In genomic region chr10:73998623-73999622, GRCh38 we compare ENCODE assay signal across 8 cellular contexts. TPM values are rescaled to one million over a fixed set of nuclear protein-coding genes. Genes with fewer than 3 reads are reported as not detected.
DNase-seq lines count a peak whose midpoint lies in the region; ATAC-seq, FAIRE-seq and TF ChIP-seq lines count a peak whose summit lies in the region.

No MANE protein-coding gene starts in this region.

- TF ChIP-seq RAD21 in GM12878 (IDR thresholded peaks at IDR 0.05; ENCODE audit: insufficient read depth, low read depth, low read length) = no peak

- BruUV-seq in GM12878 (replicated peaks; lab: Mats Ljungman, UMichigan) = no TSS peak

- peak; percentile 67 for DNase-seq in AG08395 (ENCODE audit: low spot score)
- DNase-seq in GM19239 (ENCODE audit: insufficient read length, low spot score) = no peak
- peak; percentile 92 for DNase-seq in RCC 7860 (ENCODE audit: low spot score)
- DNase-seq in GM12878 (ENCODE audit: low read depth, low spot score) = no peak
- DNase-seq in iPS DF 19.7 (ENCODE audit: low read depth, low spot score) = peak; percentile 33
- DNase-seq in globus pallidus (ENCODE audit: low spot score) = no peak

- TF ChIP-seq EP300 in GM12878 (IDR thresholded peaks at IDR 0.05; ENCODE audit: borderline replicate concordance in 1 of 2, control insufficient read depth in 1 of 2, low read depth in 2 of 2, low read length in 2 of 2) = no peak

- SMC1A ChIA-PET in GM12878 (lab: Charles Lee; ENCODE audit: uncharacterized antibody, unreplicated experiment) = interaction anchor here (0.7 to 5.2 kb wide), 14 partner anchors 14 to 105 kb away, joined by 3 to 22 read pairs (median 4); no protein-coding TSS in a partner anchor

- intact Hi-C loops in GM12878 (cut with micrococcal nuclease; ENCODE audit: unreplicated experiment) = loop anchor here (5.0 kb wide), 1 partner anchor 42 kb away; no protein-coding TSS in a partner anchor

- no peak for TF ChIP-seq POLR2A in GM12878 (IDR thresholded peaks at IDR 0.05; ENCODE audit: low read depth, low read length)

- TF ChIP-seq CTCF in GM12878 (IDR thresholded peaks at IDR 0.05 in 2 of 3, conservative IDR thresholded peaks at IDR 0.05 in 1 of 3; ENCODE audit: control insufficient read depth in 2 of 3, extremely low read depth in 1 of 3, insufficient read depth in 1 of 3, low read depth in 3 of 3, low read length in 3 of 3) = no peak

- H2AFZ ChIP-seq in GM12878 (ENCODE audit: control insufficient read depth, low read depth, low read length) = peak overlapping the region; percentile 98

- H3K27ac ChIP-seq in GM12878 (ENCODE audit: control insufficient read depth, insufficient read depth) = peak overlapping the region; percentile 67
- H3K27ac ChIP-seq in rectal smooth muscle tissue (ENCODE audit: low read depth, low read length) = peak overlapping the region; percentile 99

- H3K9ac ChIP-seq in GM12878 (ENCODE audit: control insufficient read depth, insufficient read depth, low read length) (peak overlapping the region; percentile 58), rectal smooth muscle tissue (ENCODE audit: low read length) (peak overlapping the region; percentile 96)

- in situ Hi-C loops in GM12878 (cut with MboI) = no loop called here

- no peaks in the 10 kb centered on the region for H4K20me1 ChIP-seq in GM12878 (ENCODE audit: control insufficient read depth, insufficient read depth)

- H3K27me3 ChIP-seq in GM12878 (replicated peaks in 1 of 2; ENCODE audit: control insufficient read depth in 2 of 2, insufficient read depth in 2 of 2, low read length in 1 of 2) (no peaks in the 10 kb centered on the region), rectal smooth muscle tissue (ENCODE audit: control insufficient read depth, insufficient read depth, low read length) (no peaks in the 10 kb centered on the region)

- RAD21 ChIA-PET in GM12878 (lab: Charles Lee; ENCODE audit: unreplicated experiment) = interaction anchor here (0.6 to 1.6 kb wide), 8 partner anchors 10 to 1117 kb away, joined by 3 to 7 read pairs (median 3); no protein-coding TSS in a partner anchor

- H3K4me2 ChIP-seq in GM12878 (ENCODE audit: control insufficient read depth, insufficient read depth) = peak overlapping the region; percentile 85

- H3K79me2 ChIP-seq in GM12878 (ENCODE audit: control insufficient read depth, insufficient read depth, low read length) = peaks cover 6% of the 10 kb centered on the region

- peak overlapping the region; percentile 86 for H3K4me3 ChIP-seq in GM12878
- H3K4me3 ChIP-seq in rectal smooth muscle tissue (ENCODE audit: low read length) = peak overlapping the region; percentile 100

- H3K4me1 ChIP-seq in GM12878 (ENCODE audit: control insufficient read depth, insufficient read depth, low read length) (peaks cover 9% of the 10 kb centered on the region), rectal smooth muscle tissue (ENCODE audit: control insufficient read depth, insufficient read depth, low read length) (peaks cover 13% of the 10 kb centered on the region)

- no peaks in the 10 kb centered on the region for H3K9me3 ChIP-seq in GM12878 (replicated peaks; ENCODE audit: control insufficient read depth, insufficient read depth, low read length)

- WGBS in GM12878 (ENCODE audit: insufficient coverage, insufficient replicate concordance, low lambda C conversion rate, missing lambda C conversion rate) = 20% methylated on average over 32 of the region's 36 CpGs

- peak; percentile 4 for ATAC-seq in GM12878
- no peak for ATAC-seq in HG03469 (IDR thresholded peaks at IDR 0.05; ENCODE audit: unreplicated experiment)

- CTCF ChIA-PET in GM12878 (lab: Yijun Ruan, JAX) = interaction anchor here (0.6 to 3.5 kb wide), 9 partner anchors 24 to 81 kb away, joined by 3 to 13 read pairs (median 3); no protein-coding TSS in a partner anchor

- FAIRE-seq in GM19239 (lab: Jason Lieb, UNC) (peak; percentile 21), RCC 7860 (lab: Jason Lieb, UNC) (peak; percentile 84), GM12878 (lab: Jason Lieb, UNC) (peak; percentile 18)

- no peaks in the 10 kb centered on the region for H3K36me3 ChIP-seq in GM12878 (ENCODE audit: control insufficient read depth in 2 of 2, insufficient read depth in 2 of 2, low read length in 1 of 2)
- H3K36me3 ChIP-seq in rectal smooth muscle tissue (ENCODE audit: control insufficient read depth, insufficient read depth, low read length) = no peaks in the 10 kb centered on the region

- POLR2A ChIA-PET in GM12878 (lab: Charles Lee) = interaction anchor here (1.1 to 1.5 kb wide), 3 partner anchors 9 to 504 kb away, joined by 3 to 5 read pairs (median 3); no protein-coding TSS in a partner anchor

TF ChIP-seq in GM12878, 131 proteins besides CTCF, POLR2A, EP300 and RAD21:
- peak; percentile 77 for TF ChIP-seq EED (IDR thresholded peaks at IDR 0.05; ENCODE audit: low read depth)
- no peak for TF ChIP-seq E2F4 (IDR thresholded peaks at IDR 0.05; ENCODE audit: low read depth, low read length)
- TF ChIP-seq RELB (IDR thresholded peaks at IDR 0.05; ENCODE audit: low read depth) = 0 out of 2 replicates have a peak, but pooled peaks have one; percentile 43
- 0 out of 2 replicates have a peak, but pooled peaks have one; percentile 1 for TF ChIP-seq ZNF217 (IDR thresholded peaks at IDR 0.05)
- TF ChIP-seq YBX1 (IDR thresholded peaks at IDR 0.05) = no peak
- TF ChIP-seq DPF2 (IDR thresholded peaks at IDR 0.05) = no peak
- TF ChIP-seq CHD4 (IDR thresholded peaks at IDR 0.05) = no peak
- TF ChIP-seq NBN (IDR thresholded peaks at IDR 0.05) = 0 out of 2 replicates have a peak, but pooled peaks have one; percentile 29
- TF ChIP-seq RUNX3 (IDR thresholded peaks at IDR 0.05; ENCODE audit: low read length) = peak; percentile 55
- no peak for TF ChIP-seq SP1 (IDR thresholded peaks at IDR 0.05; ENCODE audit: low read depth, low read length)
- peak; percentile 71 for TF ChIP-seq IKZF1 (conservative IDR thresholded peaks at IDR 0.05)
- 0 out of 2 replicates have a peak, but pooled peaks have one; percentile 34 for TF ChIP-seq PAX5 (IDR thresholded peaks at IDR 0.05; ENCODE audit: borderline replicate concordance, low read depth, low read length)
- TF ChIP-seq TAF1 (IDR thresholded peaks at IDR 0.05; ENCODE audit: borderline replicate concordance, low read depth, low read length) = peak; percentile 85; the same call in 1 of the 2 replicates
- peak in 1 of 2 experiments; percentile 71; a peak in 1 of 3 replicates for TF ChIP-seq EGR1 (IDR thresholded peaks at IDR 0.05; ENCODE audit: borderline replicate concordance in 1 of 2, low read depth in 2 of 2, low read length in 2 of 2)
- TF ChIP-seq HDGF (IDR thresholded peaks at IDR 0.05) = 0 out of 2 replicates have a peak, but pooled peaks have one; percentile 32
- TF ChIP-seq MAX (IDR thresholded peaks at IDR 0.05; ENCODE audit: low read depth, low read length) = no peak
- peak; percentile 58 to 60; a peak in 3 of 4 replicates for TF ChIP-seq IKZF2 (IDR thresholded peaks at IDR 0.05)
- TF ChIP-seq RELA (IDR thresholded peaks at IDR 0.05; ENCODE audit: borderline replicate concordance, partially characterized antibody) = no peak
- TF ChIP-seq NFXL1 (IDR thresholded peaks at IDR 0.05; ENCODE audit: borderline replicate concordance) = no peak
TF ChIP-seq in GM12878: peak in this region for 11.

RNA-seq across cellular contexts. Expression of gene VCL, which starts 1.0 kb away (rescaled TPM):
- 9.7 and 9.8 TPM in 2 replicates for total RNA-seq in GM12878 (2013; cell fraction: nucleolus; rRNA removed)
- 22.5 and 23.6 TPM in 2 replicates for total RNA-seq in GM12878 (2014; rRNA removed)
- total RNA-seq in GM12878 (2014; rRNA removed; fragmentation: Illumina TruSeq; extraction: Trizol) = 22.8 and 24.4 TPM in 2 replicates
- total RNA-seq in GM12878 (2021) = 49.3 and 54.6 TPM in 2 replicates
- 5.7 TPM for polyA plus RNA-seq in GM12878 (2011; ENCODE audit: low read depth)
- 10.7 and 13.8 TPM in 2 replicates for polyA plus RNA-seq in GM12878 (2011; rRNA removed)
- 9.2 and 9.9 TPM in 2 replicates for polyA plus RNA-seq in GM12878 (2011; cell fraction: cytosol; rRNA removed)
- polyA plus RNA-seq in GM12878 (2011; cell fraction: nucleus; rRNA removed) = 21.7 and 22.7 TPM in 2 replicates
- 6.3 and 7.6 TPM in 2 replicates for polyA plus RNA-seq in GM12878 (2012)
- 28.8 and 29.0 TPM in 2 replicates for polyA plus RNA-seq in GM12878 (2014; fragmentation: Illumina TruSeq; extraction: Trizol)
- polyA plus RNA-seq in GM12878 (2014; fragmentation: Nextera tagmentation; extraction: Ambion mirVana) = 1 to 10 TPM; 6.7 to 9.2 TPM
- 24.3 and 25.1 TPM in 2 replicates for polyA plus RNA-seq in GM12878 (2014; rRNA removed)
- polyA plus RNA-seq in GM12878 (2016; fragmentation: Nextera tagmentation; extraction: Ambion mirVana) = 10 to 100 TPM; 38.4 to 39.0 TPM
- 12.9 and 16.5 TPM in 2 replicates for polyA minus RNA-seq in GM12878 (2011; rRNA and poly(A)+ RNA removed)
- polyA minus RNA-seq in GM12878 (2011; cell fraction: cytosol; rRNA and poly(A)+ RNA removed) = 5.3 and 8.6 TPM in 2 replicates
- 12.9 and 17.8 TPM in 2 replicates for polyA minus RNA-seq in GM12878 (2011; cell fraction: nucleus; rRNA and poly(A)+ RNA removed)

Comparison
In these comparisons a context has a peak if more than half of its experiments do, and no peak if none do; other contexts are left out.
1. DNase-seq: peak in AG08395 (single experiment), RCC 7860 (single experiment) and iPS DF 19.7 (single experiment); none in GM19239 (single experiment), GM12878 (single experiment) and globus pallidus (single experiment).